ENCODE assay signal across 8 cellular contexts in the genomic region with DNA sequence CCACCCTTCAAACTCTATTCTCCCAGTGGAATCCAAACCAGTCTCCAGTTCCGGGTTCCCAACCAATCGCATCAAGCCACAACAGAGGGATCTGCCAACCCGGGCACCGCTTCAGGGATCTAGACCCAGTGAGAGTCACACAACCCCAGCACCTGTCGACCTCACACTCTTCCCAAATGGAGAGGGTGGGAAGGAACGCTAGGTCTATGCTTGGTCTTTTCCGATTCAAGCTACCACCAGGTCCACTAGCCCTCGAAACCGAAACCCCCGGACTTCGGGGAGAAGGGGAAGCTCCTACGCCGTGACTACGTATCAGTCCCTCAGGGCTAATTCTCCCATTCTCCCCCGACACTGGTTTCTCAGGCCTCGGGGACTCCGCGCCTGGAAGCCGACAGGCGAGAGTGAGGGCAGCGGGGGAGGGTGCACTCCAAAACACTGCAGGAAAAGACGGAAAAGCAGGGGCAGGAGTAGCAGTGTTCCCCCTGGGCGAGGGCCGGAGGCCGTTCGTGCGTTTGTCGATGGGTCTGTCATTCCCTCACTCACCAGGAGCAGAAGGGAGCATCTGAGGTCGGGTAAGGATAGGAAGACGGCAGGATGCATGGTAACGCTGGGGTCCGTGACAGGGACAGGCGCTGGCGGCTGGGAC. TPM values are rescaled to one million over a fixed set of nuclear protein-coding genes. Genes with fewer than 3 reads are reported as not detected.
DNase-seq lines count a peak whose midpoint lies in the region; ATAC-seq and TF ChIP-seq lines count a peak whose summit lies in the region.

No MANE protein-coding gene starts in this region.

- peak overlapping the region; percentile 100 for H3K4me3 Mint-ChIP-seq in osteocyte (ENCODE audit: unreplicated experiment)

- TF ChIP-seq CTCF in Peyer's patch (IDR thresholded peaks at IDR 0.05) = no peak
- TF ChIP-seq CTCF in heart right ventricle (IDR thresholded peaks at IDR 0.05) = no peak
- TF ChIP-seq CTCF in osteocyte (IDR thresholded peaks at IDR 0.05) = no peak
- TF ChIP-seq CTCF in GM20000 (IDR thresholded peaks at IDR 0.05; ENCODE audit: extremely low read depth, missing control alignments) = no peak

- intact Hi-C loops in heart right ventricle (cut with DNase I) = loop anchor here in 5 of 10 donors (2.0 to 10.0 kb wide), 5 partner anchors 36 to 874 kb away; partner anchors contain the start of genes NR4A3 (in 2 of the 5), ALG2 (in 1 of the 5) and SEC61B (in 1 of the 5)

- H3K9me3 ChIP-seq in Peyer's patch = no peaks in the 10 kb centered on the region
- no peaks in the 10 kb centered on the region for H3K9me3 ChIP-seq in heart right ventricle

- peak overlapping the region; percentile 99 for H3K27ac Mint-ChIP-seq in osteocyte (ENCODE audit: unreplicated experiment)

- no peaks in the 10 kb centered on the region for H3K27me3 Mint-ChIP-seq in osteocyte (ENCODE audit: unreplicated experiment)

- H3K4me1 Mint-ChIP-seq in osteocyte (ENCODE audit: unreplicated experiment) = peaks cover 22% of the 10 kb centered on the region

- ATAC-seq in GM21528 (IDR thresholded peaks at IDR 0.05; ENCODE audit: low FRiP score, unreplicated experiment) = peak; percentile 13
- peak; percentile 7 to 54 (median 30) for ATAC-seq in heart right ventricle

- peak in 1 of 2 donors; percentile 10 for TF ChIP-seq POLR2A in Peyer's patch (IDR thresholded peaks at IDR 0.05)

- peak overlapping the region; percentile 75 to 95 (median 90) for H3K4me3 ChIP-seq in Peyer's patch
- peak overlapping the region; percentile 75 to 99 (median 92) for H3K4me3 ChIP-seq in heart right ventricle

- H3K36me3 Mint-ChIP-seq in osteocyte (ENCODE audit: unreplicated experiment) = peaks cover 3% of the 10 kb centered on the region

- H3K36me3 ChIP-seq in Peyer's patch (no peaks in the 10 kb centered on the region), heart right ventricle (peaks cover 0 to 19% (median 0%) of the 10 kb centered on the region in 9 donors)

- in situ Hi-C loops in KBM-7 (cut with MboI; ENCODE audit: low pct_unique_long_range_greater_than_20kb, low sequenced_read_pairs) = no loop called here

- peaks cover 0 to 25% (median 8%) of the 10 kb centered on the region in 4 donors for H3K4me1 ChIP-seq in Peyer's patch
- peaks cover 0 to 40% (median 37%) of the 10 kb centered on the region in 9 donors for H3K4me1 ChIP-seq in heart right ventricle

- H3K27me3 ChIP-seq in Peyer's patch (no peaks in the 10 kb centered on the region), heart right ventricle (no peaks in the 10 kb centered on the region)

- H3K9me3 Mint-ChIP-seq in osteocyte (ENCODE audit: unreplicated experiment) = no peaks in the 10 kb centered on the region

- 0 to 1% methylated on average over 34 of the region's 34 CpGs for WGBS in heart right ventricle, 2 donors

- peak overlapping the region; percentile 90 to 96 (median 94) for H3K27ac ChIP-seq in Peyer's patch
- H3K27ac ChIP-seq in heart right ventricle = peak overlapping the region; percentile 49 to 95 (median 92)

- DNase-seq in DMS153 treated with DMSO at 0.1 percent for 48 hours (lab: John Stamatoyannopoulos, UW; ENCODE audit: unreplicated experiment) (peak; percentile 24), KBM-7 (peak; percentile 68), Peyer's patch (peak; percentile 46 to 85 (median 77)), amniotic epithelial cell (ENCODE audit: low read depth) (peak; percentile 48), heart right ventricle (peak; percentile 33 to 50), osteocyte (ENCODE audit: extremely low spot score, unreplicated experiment) (no peak), GM20000 (ENCODE audit: low spot score) (no peak)

RNA-seq across cellular contexts. Expression of gene ERP44, which starts 0.4 kb away (rescaled TPM):
- total RNA-seq in Peyer's patch (10 to 100 TPM in 3 of 4 donors, 1 to 10 TPM in 1; 9.9 to 21.9 (median 17.4) TPM), heart right ventricle (10 to 100 TPM; 11.9 to 19.8 (median 14.8) TPM), osteocyte (24.6 and 24.7 TPM in 2 replicates)
- 10 to 100 TPM; 15.6 to 19.5 TPM for polyA plus RNA-seq in heart right ventricle

RNA-seq across cellular contexts. Expression of gene INVS, which starts 0.7 kb away (rescaled TPM):
- total RNA-seq in Peyer's patch (10 to 100 TPM; 22.1 to 56.9 (median 37.3) TPM), heart right ventricle (1 to 10 TPM; 4.7 to 8.0 (median 6.3) TPM), osteocyte (20.3 and 22.6 TPM in 2 replicates)
- polyA plus RNA-seq in heart right ventricle = 1 to 10 TPM; 1.6 to 3.9 TPM

Comparison
In these comparisons a context has a peak if more than half of its experiments do, and no peak if none do; other contexts are left out.
1. DNase-seq: peak in DMS153 treated with DMSO at 0.1 percent for 48 hours (single experiment), KBM-7 (single experiment), Peyer's patch (3 of 3), amniotic epithelial cell (single experiment) and heart right ventricle (2 of 2); none in osteocyte (single experiment) and GM20000 (single experiment).